Comparison of ENCODE assay signal across 1 cellular context in genomic region chr21:45788635-45789506, GRCh38.
TF ChIP-seq lines count a peak whose summit lies in the region.

No MANE protein-coding gene starts in this region.

TF ChIP-seq in GM12878, 131 proteins besides CTCF, POLR2A, EP300 and RAD21:
- TF ChIP-seq BCL3 (IDR thresholded peaks at IDR 0.05; ENCODE audit: borderline replicate concordance, insufficient read depth, low read depth, low read length, poor library complexity, severe bottlenecking) (peak; percentile 81), ESRRA (IDR thresholded peaks at IDR 0.05; ENCODE audit: low read length) (no peak)
